In genomic region chr2:234271342-234271741, GRCh38 we compare ENCODE assay signal across 20 cellular contexts.
A peak's percentile ranks its signal among the peaks of the same experiment; 100 is the strongest.
DNase-seq lines count a peak whose midpoint lies in the region; ATAC-seq and TF ChIP-seq lines count a peak whose summit lies in the region.
"Had no signal": no experiment of that assay in that cellular context is flagged by ENCODE, and none has a peak within 500 bp of the region (broad histone marks: within the 10 kb centered on the region; RNA-seq: fewer than 3 reads in every experiment).

No MANE protein-coding gene starts in this region.

- TF ChIP-seq CTCF in DND-41 (IDR thresholded peaks at IDR 0.05; ENCODE audit: borderline replicate concordance, extremely low read depth, low read length, poor library complexity, severe bottlenecking), result no peak
- TF ChIP-seq CTCF in fibroblast of the aortic adventitia (IDR thresholded peaks at IDR 0.05; ENCODE audit: insufficient read depth, low read length), result peak; percentile 25

- no peaks in the 10 kb centered on the region for H3K27me3 Mint-ChIP-seq in T-helper 17 cell

- H3K27ac Mint-ChIP-seq in T-helper 17 cell, result peak overlapping the region; percentile 69

- no peak overlapping the region for H2AFZ ChIP-seq in DND-41 (ENCODE audit: low read depth, low read length)

- H3K4me2 ChIP-seq in DND-41 (ENCODE audit: insufficient read depth, low read length), result no peak overlapping the region

- H3K4me3 ChIP-seq in DND-41 (ENCODE audit: low read depth in 1 of 2, low read length in 2 of 2), result no peak overlapping the region
- no peak overlapping the region for H3K4me3 ChIP-seq in fibroblast of the aortic adventitia (ENCODE audit: low read depth, low read length)
- H3K4me3 ChIP-seq: BLaER1, GM12878, K562 had no signal

- intact Hi-C loops in posterior cingulate gyrus (cut with DNase I), result no loop called here

- DNase-seq in DMS53 (lab: John Stamatoyannopoulos, UW) (peak; percentile 8), DMS53 treated with DMSO at 0.1 percent for 48 hours (lab: John Stamatoyannopoulos, UW; ENCODE audit: unreplicated experiment) (no peak), DND-41 (no peak), T-helper 17 cell (no peak), fibroblast of the aortic adventitia (ENCODE audit: low read depth) (no peak), posterior cingulate gyrus (no peak), ureter (ENCODE audit: low spot score) (no peak)
- DNase-seq: GDM1, HCEC 1CT, NCI-H1436 treated with DMSO at 0.1 percent for 48 hours, NCI-H345, NCI-H526, OCI-M1 had no signal

- H3K9me3 ChIP-seq in DND-41 (ENCODE audit: insufficient read depth, low read length, severe bottlenecking) (no peaks in the 10 kb centered on the region), T-helper 17 cell (ENCODE audit: control insufficient read depth, low read length, poor library complexity, severe bottlenecking) (no peaks in the 10 kb centered on the region)
- H3K9me3 ChIP-seq: BLaER1 had no signal

- peak overlapping the region; percentile 14; the same call in 1 of the 2 replicates for H3K27ac ChIP-seq in DND-41 (ENCODE audit: low read length)
- H3K27ac ChIP-seq: 22Rv1, BLaER1, RWPE1 had no signal

- H3K9ac ChIP-seq in DND-41 (ENCODE audit: low read depth, low read length), result no peak overlapping the region
- H3K9ac ChIP-seq: BLaER1 had no signal

- H3K4me3 Mint-ChIP-seq in T-helper 17 cell, result no peak overlapping the region
- H3K4me3 Mint-ChIP-seq: CD8-positive, alpha-beta T cell had no signal

- H3K36me3 Mint-ChIP-seq in T-helper 17 cell (ENCODE audit: low read depth), result no peaks in the 10 kb centered on the region
- H3K36me3 Mint-ChIP-seq: CD8-positive, alpha-beta T cell had no signal

- peaks cover 40% of the 10 kb centered on the region for H3K4me1 Mint-ChIP-seq in T-helper 17 cell

- H3K4me1 ChIP-seq in DND-41 (ENCODE audit: insufficient read depth, low read length), result peaks cover 66% of the 10 kb centered on the region

- ATAC-seq in DND-41 (ENCODE audit: insufficient read depth, low read depth) (no peak), T-helper 17 cell (no peak), HG02884 (IDR thresholded peaks at IDR 0.05; ENCODE audit: unreplicated experiment) (no peak)
- ATAC-seq: CD8-positive, alpha-beta T cell; GM12878; K562 had no signal

- H3K36me3 ChIP-seq in DND-41 (ENCODE audit: insufficient read depth, low read length), result no peaks in the 10 kb centered on the region
- H3K36me3 ChIP-seq: BLaER1 had no signal

- H3K79me2 ChIP-seq in DND-41 (ENCODE audit: insufficient read depth, low read length), result no peaks in the 10 kb centered on the region

- no peaks in the 10 kb centered on the region for H3K27me3 ChIP-seq in DND-41 (ENCODE audit: insufficient read depth, low read length, poor library complexity)
- H3K27me3 ChIP-seq: BLaER1 had no signal

- H4K20me1 ChIP-seq in DND-41 (ENCODE audit: insufficient read depth, low read length), result no peaks in the 10 kb centered on the region
- H4K20me1 ChIP-seq: BLaER1 had no signal
